Comparison of ENCODE assay signal across 8 cellular contexts in genomic region chr5:130836729-130837660, GRCh38.
DNase-seq lines count a peak whose midpoint lies in the region; ATAC-seq and TF ChIP-seq lines count a peak whose summit lies in the region.

No MANE protein-coding gene starts in this region.

- H3K4me1 Mint-ChIP-seq in stimulated activated effector memory CD8-positive, alpha-beta T cell treated with anti-CD3 and anti-CD28 coated beads, Interleukin-12 subunit alpha, Interleukin-12 subunit beta, amount 100 ng/mL, for 72 hours, result peaks cover 16% of the 10 kb centered on the region
- H3K4me1 Mint-ChIP-seq in HFFc6 (ENCODE audit: low read depth), result no peaks in the 10 kb centered on the region

- peak; percentile 81 for ATAC-seq in HG02798 (IDR thresholded peaks at IDR 0.05; ENCODE audit: poor library complexity, unreplicated experiment)
- no peak for ATAC-seq in stimulated activated effector memory CD8-positive, alpha-beta T cell treated with anti-CD3 and anti-CD28 coated beads, Interleukin-12 subunit alpha, Interleukin-12 subunit beta, amount 100 ng/mL, for 72 hours

- peak overlapping the region; percentile 58 for H3K4me3 Mint-ChIP-seq in stimulated activated effector memory CD8-positive, alpha-beta T cell treated with anti-CD3 and anti-CD28 coated beads, Interleukin-12 subunit alpha, Interleukin-12 subunit beta, amount 100 ng/mL, for 72 hours
- no peak overlapping the region for H3K4me3 Mint-ChIP-seq in HFFc6

- peak overlapping the region; percentile 24 for H3K27ac Mint-ChIP-seq in stimulated activated effector memory CD8-positive, alpha-beta T cell treated with anti-CD3 and anti-CD28 coated beads, Interleukin-12 subunit alpha, Interleukin-12 subunit beta, amount 100 ng/mL, for 72 hours
- no peak overlapping the region for H3K27ac Mint-ChIP-seq in HFFc6

- no peaks in the 10 kb centered on the region for H3K9me3 Mint-ChIP-seq in stimulated activated effector memory CD8-positive, alpha-beta T cell treated with anti-CD3 and anti-CD28 coated beads, Interleukin-12 subunit alpha, Interleukin-12 subunit beta, amount 100 ng/mL, for 72 hours
- H3K9me3 Mint-ChIP-seq in HFFc6, result peaks cover 30% of the 10 kb centered on the region

- DNase-seq in NCI-H2227 (lab: John Stamatoyannopoulos, UW; ENCODE audit: unreplicated experiment), result peak; percentile 0
- no peak for DNase-seq in NCI-H2227 treated with DMSO at 0.1 percent for 48 hours (lab: John Stamatoyannopoulos, UW)
- peak; percentile 5 for DNase-seq in RKO (ENCODE audit: low spot score)
- peak; percentile 62 for DNase-seq in epithelial cell of esophagus (ENCODE audit: low read depth)
- DNase-seq in stimulated activated effector memory CD8-positive, alpha-beta T cell treated with anti-CD3 and anti-CD28 coated beads, Interleukin-12 subunit alpha, Interleukin-12 subunit beta, amount 100 ng/mL, for 72 hours (ENCODE audit: low spot score in 2 of 2), result no peak
- DNase-seq in DMS79 (lab: John Stamatoyannopoulos, UW), result no peak
- no peak for DNase-seq in HFFc6

- TF ChIP-seq CTCF in epithelial cell of esophagus (IDR thresholded peaks at IDR 0.05; ENCODE audit: insufficient read depth, low read depth, low read length, missing control alignments), result no peak
- no peak for TF ChIP-seq CTCF in HFFc6 (IDR thresholded peaks at IDR 0.05)

- H3K36me3 Mint-ChIP-seq in stimulated activated effector memory CD8-positive, alpha-beta T cell treated with anti-CD3 and anti-CD28 coated beads, Interleukin-12 subunit alpha, Interleukin-12 subunit beta, amount 100 ng/mL, for 72 hours, result no peaks in the 10 kb centered on the region
- H3K36me3 Mint-ChIP-seq in HFFc6 (ENCODE audit: low read depth), result no peaks in the 10 kb centered on the region

- H3K4me3 ChIP-seq in epithelial cell of esophagus (ENCODE audit: low read length), result no peak overlapping the region

- no peaks in the 10 kb centered on the region; the same call in 1 of the 2 replicates for H3K27me3 Mint-ChIP-seq in HFFc6 (ENCODE audit: insufficient read depth)

Comparison
In these comparisons a context has a peak if more than half of its experiments do, and no peak if none do; other contexts are left out.
1. DNase-seq: peak in NCI-H2227 (single experiment), RKO (single experiment) and epithelial cell of esophagus (single experiment); none in NCI-H2227 treated with DMSO at 0.1 percent for 48 hours (single experiment), stimulated activated effector memory CD8-positive, alpha-beta T cell treated with anti-CD3 and anti-CD28 coated beads, Interleukin-12 subunit alpha, Interleukin-12 subunit beta, amount 100 ng/mL, for 72 hours (0 of 2), DMS79 (single experiment) and HFFc6 (single experiment).